ENCODE assay signal across 1 cellular context in the genomic region with DNA sequence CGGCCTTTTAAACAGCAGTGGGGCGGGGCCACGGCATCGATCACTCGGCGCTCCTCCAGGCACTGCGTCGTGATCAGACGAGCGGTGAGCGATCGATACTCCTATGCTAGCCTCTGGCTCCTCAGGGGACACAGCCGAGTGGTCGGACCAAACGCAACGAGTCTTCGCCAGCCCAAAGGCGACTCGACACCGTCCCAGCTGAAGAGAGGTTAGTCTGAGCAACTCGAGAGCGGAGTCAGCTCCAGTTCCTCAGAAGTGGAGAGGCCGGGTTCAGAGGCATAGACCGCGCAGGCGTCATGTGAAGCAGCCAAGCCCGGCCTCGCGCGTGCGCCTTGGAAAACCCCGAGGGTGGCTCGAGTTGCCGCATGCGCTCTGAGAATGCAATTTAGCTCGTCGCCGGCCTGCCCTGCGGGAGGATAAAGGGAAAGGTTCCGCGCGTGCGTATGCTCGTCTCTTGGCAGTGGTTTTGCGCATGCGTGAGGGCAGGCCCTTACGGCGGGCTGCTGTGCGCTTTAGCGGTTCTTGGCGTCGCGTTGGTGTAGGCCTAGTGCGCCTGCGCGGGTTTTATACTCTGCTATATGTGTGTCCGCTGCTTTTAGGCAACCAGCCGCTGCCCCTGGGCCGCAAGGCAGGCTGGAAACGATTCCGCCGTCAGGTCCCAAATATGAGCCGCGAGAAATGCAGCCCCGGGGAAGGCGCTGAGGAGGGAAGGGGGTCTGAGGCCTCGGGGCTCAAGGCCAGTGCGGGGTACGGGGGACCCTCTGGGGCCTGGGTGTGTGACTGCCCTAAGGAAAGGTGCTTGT.
TF ChIP-seq lines count a peak whose summit lies in the region.

A gene (plus strand): TSS at position 98 of the 803 bp plus-strand sequence. CDS start 6,598 bp downstream, outside the sequence.

TF ChIP-seq in HEK293, 187 proteins besides CTCF, POLR2A, EP300 and RAD21 (continued from another document and continues in another):
- TF ChIP-seq, protein P1, sequence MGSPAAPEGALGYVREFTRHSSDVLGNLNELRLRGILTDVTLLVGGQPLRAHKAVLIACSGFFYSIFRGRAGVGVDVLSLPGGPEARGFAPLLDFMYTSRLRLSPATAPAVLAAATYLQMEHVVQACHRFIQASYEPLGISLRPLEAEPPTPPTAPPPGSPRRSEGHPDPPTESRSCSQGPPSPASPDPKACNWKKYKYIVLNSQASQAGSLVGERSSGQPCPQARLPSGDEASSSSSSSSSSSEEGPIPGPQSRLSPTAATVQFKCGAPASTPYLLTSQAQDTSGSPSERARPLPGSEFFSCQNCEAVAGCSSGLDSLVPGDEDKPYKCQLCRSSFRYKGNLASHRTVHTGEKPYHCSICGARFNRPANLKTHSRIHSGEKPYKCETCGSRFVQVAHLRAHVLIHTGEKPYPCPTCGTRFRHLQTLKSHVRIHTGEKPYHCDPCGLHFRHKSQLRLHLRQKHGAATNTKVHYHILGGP (tag by site-specific recombination; IDR thresholded peaks at IDR 0.05): no peak
- TF ChIP-seq, protein P2, sequence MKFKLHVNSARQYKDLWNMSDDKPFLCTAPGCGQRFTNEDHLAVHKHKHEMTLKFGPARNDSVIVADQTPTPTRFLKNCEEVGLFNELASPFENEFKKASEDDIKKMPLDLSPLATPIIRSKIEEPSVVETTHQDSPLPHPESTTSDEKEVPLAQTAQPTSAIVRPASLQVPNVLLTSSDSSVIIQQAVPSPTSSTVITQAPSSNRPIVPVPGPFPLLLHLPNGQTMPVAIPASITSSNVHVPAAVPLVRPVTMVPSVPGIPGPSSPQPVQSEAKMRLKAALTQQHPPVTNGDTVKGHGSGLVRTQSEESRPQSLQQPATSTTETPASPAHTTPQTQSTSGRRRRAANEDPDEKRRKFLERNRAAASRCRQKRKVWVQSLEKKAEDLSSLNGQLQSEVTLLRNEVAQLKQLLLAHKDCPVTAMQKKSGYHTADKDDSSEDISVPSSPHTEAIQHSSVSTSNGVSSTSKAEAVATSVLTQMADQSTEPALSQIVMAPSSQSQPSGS (tag by site-specific recombination; IDR thresholded peaks at IDR 0.05; ENCODE audit: low read depth): no peak
- TF ChIP-seq ZNF133 (tag by site-specific recombination; IDR thresholded peaks at IDR 0.05): no peak
- 0 out of 2 replicates have a peak, but pooled peaks have one; percentile 22 for TF ChIP-seq ZEB2 (tag by site-specific recombination; IDR thresholded peaks at IDR 0.05)
- no peak for TF ChIP-seq ZFP37 (tag by site-specific recombination; IDR thresholded peaks at IDR 0.05)
- no peak; the same call in 1 of the 2 replicates for TF ChIP-seq ZBTB1 (tag by site-specific recombination; IDR thresholded peaks at IDR 0.05)
- no peak for TF ChIP-seq ZNF302 (tag by site-specific recombination; IDR thresholded peaks at IDR 0.05; ENCODE audit: low read depth)
- TF ChIP-seq, protein P3, sequence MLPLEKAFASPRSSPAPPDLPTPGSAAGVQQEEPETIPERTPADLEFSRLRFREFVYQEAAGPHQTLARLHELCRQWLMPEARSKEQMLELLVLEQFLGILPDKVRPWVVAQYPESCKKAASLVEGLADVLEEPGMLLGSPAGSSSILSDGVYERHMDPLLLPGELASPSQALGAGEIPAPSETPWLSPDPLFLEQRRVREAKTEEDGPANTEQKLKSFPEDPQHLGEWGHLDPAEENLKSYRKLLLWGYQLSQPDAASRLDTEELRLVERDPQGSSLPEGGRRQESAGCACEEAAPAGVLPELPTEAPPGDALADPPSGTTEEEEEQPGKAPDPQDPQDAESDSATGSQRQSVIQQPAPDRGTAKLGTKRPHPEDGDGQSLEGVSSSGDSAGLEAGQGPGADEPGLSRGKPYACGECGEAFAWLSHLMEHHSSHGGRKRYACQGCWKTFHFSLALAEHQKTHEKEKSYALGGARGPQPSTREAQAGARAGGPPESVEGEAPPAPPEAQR (tag by site-specific recombination; IDR thresholded peaks at IDR 0.05): no peak
- 0 out of 2 replicates have a peak, but pooled peaks have one; percentile 70 for TF ChIP-seq OVOL3 (tag by site-specific recombination; IDR thresholded peaks at IDR 0.05)
- TF ChIP-seq ZNF274 (IDR thresholded peaks at IDR 0.05; ENCODE audit: low read length): no peak
- TF ChIP-seq ZNF274 (tag by site-specific recombination; IDR thresholded peaks at IDR 0.05; ENCODE audit: borderline replicate concordance): no peak
- TF ChIP-seq, protein P4, sequence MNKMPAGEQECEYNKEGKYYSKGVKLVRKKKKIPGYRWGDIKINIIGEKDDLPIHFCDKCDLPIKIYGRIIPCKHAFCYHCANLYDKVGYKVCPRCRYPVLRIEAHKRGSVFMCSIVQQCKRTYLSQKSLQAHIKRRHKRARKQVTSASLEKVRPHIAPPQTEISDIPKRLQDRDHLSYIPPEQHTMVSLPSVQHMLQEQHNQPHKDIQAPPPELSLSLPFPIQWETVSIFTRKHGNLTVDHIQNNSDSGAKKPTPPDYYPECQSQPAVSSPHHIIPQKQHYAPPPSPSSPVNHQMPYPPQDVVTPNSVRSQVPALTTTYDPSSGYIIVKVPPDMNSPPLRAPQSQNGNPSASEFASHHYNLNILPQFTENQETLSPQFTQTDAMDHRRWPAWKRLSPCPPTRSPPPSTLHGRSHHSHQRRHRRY (tag by site-specific recombination; IDR thresholded peaks at IDR 0.05): no peak
- TF ChIP-seq, protein P5, sequence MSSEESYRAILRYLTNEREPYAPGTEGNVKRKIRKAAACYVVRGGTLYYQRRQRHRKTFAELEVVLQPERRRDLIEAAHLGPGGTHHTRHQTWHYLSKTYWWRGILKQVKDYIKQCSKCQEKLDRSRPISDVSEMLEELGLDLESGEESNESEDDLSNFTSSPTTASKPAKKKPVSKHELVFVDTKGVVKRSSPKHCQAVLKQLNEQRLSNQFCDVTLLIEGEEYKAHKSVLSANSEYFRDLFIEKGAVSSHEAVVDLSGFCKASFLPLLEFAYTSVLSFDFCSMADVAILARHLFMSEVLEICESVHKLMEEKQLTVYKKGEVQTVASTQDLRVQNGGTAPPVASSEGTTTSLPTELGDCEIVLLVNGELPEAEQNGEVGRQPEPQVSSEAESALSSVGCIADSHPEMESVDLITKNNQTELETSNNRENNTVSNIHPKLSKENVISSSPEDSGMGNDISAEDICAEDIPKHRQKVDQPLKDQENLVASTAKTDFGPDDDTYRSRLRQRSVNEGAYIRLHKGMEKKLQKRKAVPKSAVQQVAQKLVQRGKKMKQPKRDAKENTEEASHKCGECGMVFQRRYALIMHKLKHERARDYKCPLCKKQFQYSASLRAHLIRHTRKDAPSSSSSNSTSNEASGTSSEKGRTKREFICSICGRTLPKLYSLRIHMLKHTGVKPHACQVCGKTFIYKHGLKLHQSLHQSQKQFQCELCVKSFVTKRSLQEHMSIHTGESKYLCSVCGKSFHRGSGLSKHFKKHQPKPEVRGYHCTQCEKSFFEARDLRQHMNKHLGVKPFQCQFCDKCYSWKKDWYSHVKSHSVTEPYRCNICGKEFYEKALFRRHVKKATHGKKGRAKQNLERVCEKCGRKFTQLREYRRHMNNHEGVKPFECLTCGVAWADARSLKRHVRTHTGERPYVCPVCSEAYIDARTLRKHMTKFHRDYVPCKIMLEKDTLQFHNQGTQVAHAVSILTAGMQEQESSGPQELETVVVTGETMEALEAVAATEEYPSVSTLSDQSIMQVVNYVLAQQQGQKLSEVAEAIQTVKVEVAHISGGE (tag by site-specific recombination; conservative IDR thresholded peaks at IDR 0.05; ENCODE audit: low read depth): peak; percentile 66
- TF ChIP-seq ZNF629 (tag by site-specific recombination; IDR thresholded peaks at IDR 0.05): peak; percentile 74
- TF ChIP-seq YY1 (tag by site-specific recombination; IDR thresholded peaks at IDR 0.05): no peak
- peak; percentile 89 for TF ChIP-seq ZNF335 (tag by site-specific recombination; conservative IDR thresholded peaks at IDR 0.05)
- TF ChIP-seq PRDM1 (tag by site-specific recombination; IDR thresholded peaks at IDR 0.05): no peak
- TF ChIP-seq, protein P6, sequence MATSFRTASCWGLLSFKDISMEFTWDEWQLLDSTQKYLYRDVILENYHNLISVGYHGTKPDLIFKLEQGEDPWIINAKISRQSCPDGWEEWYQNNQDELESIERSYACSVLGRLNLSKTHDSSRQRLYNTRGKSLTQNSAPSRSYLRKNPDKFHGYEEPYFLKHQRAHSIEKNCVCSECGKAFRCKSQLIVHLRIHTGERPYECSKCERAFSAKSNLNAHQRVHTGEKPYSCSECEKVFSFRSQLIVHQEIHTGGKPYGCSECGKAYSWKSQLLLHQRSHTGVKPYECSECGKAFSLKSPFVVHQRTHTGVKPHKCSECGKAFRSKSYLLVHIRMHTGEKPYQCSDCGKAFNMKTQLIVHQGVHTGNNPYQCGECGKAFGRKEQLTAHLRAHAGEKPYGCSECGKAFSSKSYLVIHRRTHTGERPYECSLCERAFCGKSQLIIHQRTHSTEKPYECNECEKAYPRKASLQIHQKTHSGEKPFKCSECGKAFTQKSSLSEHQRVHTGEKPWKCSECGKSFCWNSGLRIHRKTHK (tag by site-specific recombination; IDR thresholded peaks at IDR 0.05): no peak
- TF ChIP-seq KLF16 (tag by site-specific recombination; IDR thresholded peaks at IDR 0.05): peak; percentile 94
- TF ChIP-seq ZNF423 (tag by site-specific recombination; IDR thresholded peaks at IDR 0.05): no peak
- TF ChIP-seq ZFHX2 (tag by site-specific recombination; conservative IDR thresholded peaks at IDR 0.05): no peak; the same call in 1 of the 2 replicates
- TF ChIP-seq, protein P7, sequence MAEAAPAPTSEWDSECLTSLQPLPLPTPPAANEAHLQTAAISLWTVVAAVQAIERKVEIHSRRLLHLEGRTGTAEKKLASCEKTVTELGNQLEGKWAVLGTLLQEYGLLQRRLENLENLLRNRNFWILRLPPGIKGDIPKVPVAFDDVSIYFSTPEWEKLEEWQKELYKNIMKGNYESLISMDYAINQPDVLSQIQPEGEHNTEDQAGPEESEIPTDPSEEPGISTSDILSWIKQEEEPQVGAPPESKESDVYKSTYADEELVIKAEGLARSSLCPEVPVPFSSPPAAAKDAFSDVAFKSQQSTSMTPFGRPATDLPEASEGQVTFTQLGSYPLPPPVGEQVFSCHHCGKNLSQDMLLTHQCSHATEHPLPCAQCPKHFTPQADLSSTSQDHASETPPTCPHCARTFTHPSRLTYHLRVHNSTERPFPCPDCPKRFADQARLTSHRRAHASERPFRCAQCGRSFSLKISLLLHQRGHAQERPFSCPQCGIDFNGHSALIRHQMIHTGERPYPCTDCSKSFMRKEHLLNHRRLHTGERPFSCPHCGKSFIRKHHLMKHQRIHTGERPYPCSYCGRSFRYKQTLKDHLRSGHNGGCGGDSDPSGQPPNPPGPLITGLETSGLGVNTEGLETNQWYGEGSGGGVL (tag by site-specific recombination; IDR thresholded peaks at IDR 0.05): no peak
- no peak for TF ChIP-seq ZNF658 (tag by site-specific recombination; IDR thresholded peaks at IDR 0.05)
- no peak for TF ChIP-seq ZNF544 (tag by site-specific recombination; IDR thresholded peaks at IDR 0.05)
- TF ChIP-seq, protein P8, sequence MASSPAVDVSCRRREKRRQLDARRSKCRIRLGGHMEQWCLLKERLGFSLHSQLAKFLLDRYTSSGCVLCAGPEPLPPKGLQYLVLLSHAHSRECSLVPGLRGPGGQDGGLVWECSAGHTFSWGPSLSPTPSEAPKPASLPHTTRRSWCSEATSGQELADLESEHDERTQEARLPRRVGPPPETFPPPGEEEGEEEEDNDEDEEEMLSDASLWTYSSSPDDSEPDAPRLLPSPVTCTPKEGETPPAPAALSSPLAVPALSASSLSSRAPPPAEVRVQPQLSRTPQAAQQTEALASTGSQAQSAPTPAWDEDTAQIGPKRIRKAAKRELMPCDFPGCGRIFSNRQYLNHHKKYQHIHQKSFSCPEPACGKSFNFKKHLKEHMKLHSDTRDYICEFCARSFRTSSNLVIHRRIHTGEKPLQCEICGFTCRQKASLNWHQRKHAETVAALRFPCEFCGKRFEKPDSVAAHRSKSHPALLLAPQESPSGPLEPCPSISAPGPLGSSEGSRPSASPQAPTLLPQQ (tag by site-specific recombination; IDR thresholded peaks at IDR 0.05): peak; percentile 76; the same call in 1 of the 2 replicates
- no peak for TF ChIP-seq ZNF266 (tag by site-specific recombination; IDR thresholded peaks at IDR 0.05; ENCODE audit: low read depth)
- TF ChIP-seq, protein P9, sequence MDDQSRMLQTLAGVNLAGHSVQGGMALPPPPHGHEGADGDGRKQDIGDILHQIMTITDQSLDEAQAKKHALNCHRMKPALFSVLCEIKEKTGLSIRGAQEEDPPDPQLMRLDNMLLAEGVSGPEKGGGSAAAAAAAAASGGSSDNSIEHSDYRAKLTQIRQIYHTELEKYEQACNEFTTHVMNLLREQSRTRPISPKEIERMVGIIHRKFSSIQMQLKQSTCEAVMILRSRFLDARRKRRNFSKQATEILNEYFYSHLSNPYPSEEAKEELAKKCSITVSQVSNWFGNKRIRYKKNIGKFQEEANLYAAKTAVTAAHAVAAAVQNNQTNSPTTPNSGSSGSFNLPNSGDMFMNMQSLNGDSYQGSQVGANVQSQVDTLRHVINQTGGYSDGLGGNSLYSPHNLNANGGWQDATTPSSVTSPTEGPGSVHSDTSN (CRISPR knock-in tag; IDR thresholded peaks at IDR 0.05): no peak
- TF ChIP-seq, protein P10, sequence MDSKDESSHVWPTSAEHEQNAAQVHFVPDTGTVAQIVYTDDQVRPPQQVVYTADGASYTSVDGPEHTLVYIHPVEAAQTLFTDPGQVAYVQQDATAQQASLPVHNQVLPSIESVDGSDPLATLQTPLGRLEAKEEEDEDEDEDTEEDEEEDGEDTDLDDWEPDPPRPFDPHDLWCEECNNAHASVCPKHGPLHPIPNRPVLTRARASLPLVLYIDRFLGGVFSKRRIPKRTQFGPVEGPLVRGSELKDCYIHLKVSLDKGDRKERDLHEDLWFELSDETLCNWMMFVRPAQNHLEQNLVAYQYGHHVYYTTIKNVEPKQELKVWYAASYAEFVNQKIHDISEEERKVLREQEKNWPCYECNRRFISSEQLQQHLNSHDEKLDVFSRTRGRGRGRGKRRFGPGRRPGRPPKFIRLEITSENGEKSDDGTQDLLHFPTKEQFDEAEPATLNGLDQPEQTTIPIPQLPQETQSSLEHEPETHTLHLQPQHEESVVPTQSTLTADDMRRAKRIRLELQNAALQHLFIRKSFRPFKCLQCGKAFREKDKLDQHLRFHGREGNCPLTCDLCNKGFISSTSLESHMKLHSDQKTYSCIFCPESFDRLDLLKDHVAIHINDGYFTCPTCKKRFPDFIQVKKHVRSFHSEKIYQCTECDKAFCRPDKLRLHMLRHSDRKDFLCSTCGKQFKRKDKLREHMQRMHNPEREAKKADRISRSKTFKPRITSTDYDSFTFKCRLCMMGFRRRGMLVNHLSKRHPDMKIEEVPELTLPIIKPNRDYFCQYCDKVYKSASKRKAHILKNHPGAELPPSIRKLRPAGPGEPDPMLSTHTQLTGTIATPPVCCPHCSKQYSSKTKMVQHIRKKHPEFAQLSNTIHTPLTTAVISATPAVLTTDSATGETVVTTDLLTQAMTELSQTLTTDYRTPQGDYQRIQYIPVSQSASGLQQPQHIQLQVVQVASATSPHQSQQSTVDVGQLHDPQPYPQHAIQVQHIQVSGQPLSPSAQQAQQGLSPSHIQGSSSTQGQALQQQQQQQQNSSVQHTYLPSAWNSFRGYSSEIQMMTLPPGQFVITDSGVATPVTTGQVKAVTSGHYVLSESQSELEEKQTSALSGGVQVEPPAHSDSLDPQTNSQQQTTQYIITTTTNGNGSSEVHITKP (tag by site-specific recombination; IDR thresholded peaks at IDR 0.05): peak; percentile 60
- TF ChIP-seq ZNF777 (tag by site-specific recombination; IDR thresholded peaks at IDR 0.05; ENCODE audit: borderline replicate concordance): no peak
- TF ChIP-seq ZFP69B (tag by site-specific recombination; IDR thresholded peaks at IDR 0.05): peak; percentile 77
- peak; percentile 47 for TF ChIP-seq KLF1 (tag by site-specific recombination; IDR thresholded peaks at IDR 0.05)
- peak; percentile 39; the same call in 1 of the 2 replicates for TF ChIP-seq ZNF501 (tag by site-specific recombination; IDR thresholded peaks at IDR 0.05)
